In the genomic region with DNA sequence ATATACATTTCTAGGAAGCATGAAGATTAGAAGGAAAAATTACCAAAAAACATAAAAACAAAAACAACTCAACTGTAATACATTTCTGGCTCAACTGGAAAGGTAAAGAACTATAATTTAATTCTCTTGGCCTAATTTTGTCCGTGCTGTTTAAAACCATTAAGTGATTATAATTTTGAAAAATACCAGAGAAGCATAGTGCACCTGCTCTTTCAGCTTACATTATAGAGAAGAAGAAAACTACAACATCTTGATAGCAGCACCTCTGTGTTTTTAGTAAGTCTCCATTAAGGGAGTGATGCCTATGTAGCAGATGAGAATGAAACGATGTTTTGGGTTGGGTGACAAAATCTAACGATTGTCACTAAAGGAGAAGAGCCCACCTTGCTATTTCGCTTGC, we compare ENCODE assay signal across 23 cellular contexts. TPM values are rescaled to one million over a fixed set of nuclear protein-coding genes. Genes with fewer than 3 reads are reported as not detected.
DNase-seq lines count a peak whose midpoint lies in the region; ATAC-seq and TF ChIP-seq lines count a peak whose summit lies in the region.
"Had no signal": no experiment of that assay in that cellular context is flagged by ENCODE, and none has a peak within 500 bp of the region (broad histone marks: within the 10 kb centered on the region; RNA-seq: fewer than 3 reads in every experiment).

No MANE protein-coding gene starts in this region.

- no peak for TF ChIP-seq CTCF in gastroesophageal sphincter (IDR thresholded peaks at IDR 0.05)

- peak overlapping the region; percentile 10 for H3K4me3 ChIP-seq in endocrine pancreas (ENCODE audit: control insufficient read depth, insufficient read depth, low read length)
- no peak overlapping the region for H3K4me3 ChIP-seq in gastroesophageal sphincter
- H3K4me3 ChIP-seq: BLaER1, GM12878 had no signal

- DNase-seq in activated CD4-positive, alpha-beta T cell treated with anti-CD3 and anti-CD28 coated beads, Interleukin-2, amount 10 ng/mL, durations not matched to agents 24 days and 14 days: peak; percentile 16
- no peak for DNase-seq in activated CD4-positive, alpha-beta T cell treated with anti-CD3 and anti-CD28 coated beads, Interleukin-2, amount 50 U/mL, for 4 hours
- DNase-seq in anterior cingulate cortex (lab: John Stamatoyannopoulos, UW): no peak
- DNase-seq: 8988T; ACHN; BE2C; C1 segment of cervical spinal cord; CD4-positive, alpha-beta memory T cell; CD4-positive, CD25-positive, alpha-beta regulatory T cell; CD8-positive, alpha-beta memory T cell; COR-L47; DMS 273 treated with DMSO at 0.1 percent for 48 hours; DMS153; DMS53; DMS79; DND-41; EL; GDM1 had no signal

- H3K27ac Mint-ChIP-seq in activated CD4-positive, alpha-beta T cell treated with anti-CD3 and anti-CD28 coated beads, Interleukin-2, amount 10 ng/mL, durations not matched to agents 24 days and 14 days: no peak overlapping the region
- H3K27ac Mint-ChIP-seq: CD14-positive monocyte; CD4-positive, CD25-positive, alpha-beta regulatory T cell had no signal

- no peaks in the 10 kb centered on the region for H3K9me3 Mint-ChIP-seq in activated CD4-positive, alpha-beta T cell treated with anti-CD3 and anti-CD28 coated beads, Interleukin-2, amount 10 ng/mL, durations not matched to agents 24 days and 14 days
- H3K9me3 Mint-ChIP-seq: CD8-positive, alpha-beta memory T cell had no signal

- H3K27ac ChIP-seq in gastroesophageal sphincter: no peak overlapping the region
- H3K27ac ChIP-seq: BLaER1 had no signal

- H3K9me3 ChIP-seq in endocrine pancreas (ENCODE audit: control insufficient read depth, low read length) (no peaks in the 10 kb centered on the region), gastroesophageal sphincter (no peaks in the 10 kb centered on the region)
- H3K9me3 ChIP-seq: BE2C, BLaER1 had no signal

- H3K36me3 ChIP-seq in endocrine pancreas (ENCODE audit: control insufficient read depth, insufficient read depth, low read length) (no peaks in the 10 kb centered on the region), gastroesophageal sphincter (no peaks in the 10 kb centered on the region)
- H3K36me3 ChIP-seq: BE2C, BLaER1 had no signal

- H3K4me1 ChIP-seq in endocrine pancreas (ENCODE audit: control insufficient read depth, insufficient read depth, low read length) (peaks cover 3% of the 10 kb centered on the region), gastroesophageal sphincter (no peaks in the 10 kb centered on the region)

- intact Hi-C loops in activated CD4-positive, alpha-beta T cell treated with anti-CD3 and anti-CD28 coated beads, Interleukin-2, amount 10 ng/mL, durations not matched to agents 24 days and 14 days (cut with micrococcal nuclease): no loop called here

- H3K27me3 Mint-ChIP-seq in activated CD4-positive, alpha-beta T cell treated with anti-CD3 and anti-CD28 coated beads, Interleukin-2, amount 10 ng/mL, durations not matched to agents 24 days and 14 days: peaks cover 9% of the 10 kb centered on the region
- H3K27me3 Mint-ChIP-seq: CD4-positive, CD25-positive, alpha-beta regulatory T cell had no signal

- no peak overlapping the region for H3K9ac ChIP-seq in endocrine pancreas (ENCODE audit: control insufficient read depth, insufficient read depth, low read length)
- H3K9ac ChIP-seq: BLaER1 had no signal

- TF ChIP-seq EP300 in gastroesophageal sphincter (IDR thresholded peaks at IDR 0.05): no peak

- peaks cover 7% of the 10 kb centered on the region for H3K4me1 Mint-ChIP-seq in activated CD4-positive, alpha-beta T cell treated with anti-CD3 and anti-CD28 coated beads, Interleukin-2, amount 10 ng/mL, durations not matched to agents 24 days and 14 days
- H3K4me1 Mint-ChIP-seq: CD14-positive monocyte had no signal

- H3K27me3 ChIP-seq in endocrine pancreas (ENCODE audit: control insufficient read depth, insufficient read depth, low read length): no peaks in the 10 kb centered on the region
- H3K27me3 ChIP-seq in gastroesophageal sphincter: no peaks in the 10 kb centered on the region
- H3K27me3 ChIP-seq: BE2C, BLaER1 had no signal

- TF ChIP-seq POLR2A in gastroesophageal sphincter (IDR thresholded peaks at IDR 0.05): no peak

- H3K4me3 Mint-ChIP-seq in activated CD4-positive, alpha-beta T cell treated with anti-CD3 and anti-CD28 coated beads, Interleukin-2, amount 10 ng/mL, durations not matched to agents 24 days and 14 days: no peak overlapping the region
- H3K4me3 Mint-ChIP-seq: CD14-positive monocyte; CD4-positive, alpha-beta memory T cell; CD4-positive, CD25-positive, alpha-beta regulatory T cell; CD8-positive, alpha-beta memory T cell had no signal

- WGBS in gastroesophageal sphincter (ENCODE audit: low coverage in 1 of 2), 2 donors: 79 to 85% methylated on average over 4 of the region's 4 CpGs

- no peak for ATAC-seq in gastroesophageal sphincter
- ATAC-seq: GM12878 had no signal

- no peaks in the 10 kb centered on the region for H3K36me3 Mint-ChIP-seq in activated CD4-positive, alpha-beta T cell treated with anti-CD3 and anti-CD28 coated beads, Interleukin-2, amount 10 ng/mL, durations not matched to agents 24 days and 14 days (ENCODE audit: low read depth)
- H3K36me3 Mint-ChIP-seq: CD14-positive monocyte; CD4-positive, alpha-beta memory T cell; CD4-positive, CD25-positive, alpha-beta regulatory T cell; CD8-positive, alpha-beta memory T cell had no signal

RNA-seq across cellular contexts. Expression of gene MAN1A2, which starts 19.3 kb away (rescaled TPM):
- 23.9 and 28.7 TPM in 2 replicates for total RNA-seq in activated CD4-positive, alpha-beta T cell treated with anti-CD3 and anti-CD28 coated beads, Interleukin-2, amount 10 ng/mL, durations not matched to agents 24 days and 14 days
- total RNA-seq in gastroesophageal sphincter: 10 to 100 TPM; 42.5 to 62.4 (median 52.3) TPM
